Comparison of ENCODE assay signal across 1 cellular context in the genomic region with DNA sequence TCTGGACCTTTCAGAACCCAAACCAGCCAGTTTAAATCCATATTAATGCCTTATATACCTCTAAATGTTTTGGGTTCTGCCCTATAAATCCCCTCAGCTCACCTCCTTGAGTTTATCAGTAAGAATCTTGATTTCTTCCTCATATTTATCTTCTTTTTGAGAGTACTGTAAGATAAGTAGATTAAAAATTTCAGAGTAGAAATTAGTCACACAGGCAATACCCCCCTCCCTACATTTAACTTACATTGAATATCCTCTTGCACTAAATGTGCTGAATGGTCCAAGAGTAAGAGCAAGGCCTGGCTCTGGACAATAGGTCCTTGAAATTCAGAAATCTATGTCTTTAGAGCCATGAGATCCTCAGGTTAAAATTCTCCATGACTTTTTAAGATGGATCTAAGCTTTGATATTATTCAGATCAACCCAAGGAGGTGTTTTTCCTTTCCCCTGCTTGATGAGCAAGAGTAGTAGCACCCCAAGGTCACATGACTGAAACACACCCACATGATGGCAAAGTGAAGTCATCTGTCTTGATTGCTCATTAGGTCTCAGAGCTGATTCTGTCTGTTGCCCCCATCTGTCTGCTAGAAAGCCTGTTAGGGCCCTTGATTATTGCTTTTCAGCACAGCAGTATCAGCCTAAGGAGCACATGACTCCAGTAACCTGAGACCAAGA.
TF ChIP-seq lines count a peak whose summit lies in the region.

No MANE protein-coding gene starts in this region.

TF ChIP-seq in H1, 55 proteins besides CTCF, POLR2A, EP300 and RAD21:
- no peak for TF ChIP-seq SRF (IDR thresholded peaks at IDR 0.05; ENCODE audit: low read depth, low read length)
- 0 out of 2 replicates have a peak, but pooled peaks have one; percentile 29 for TF ChIP-seq POLR2AphosphoS5 (IDR thresholded peaks at IDR 0.05; ENCODE audit: low read depth, low read length)
